ENCODE assay signal across 8 cellular contexts in the genomic region with DNA sequence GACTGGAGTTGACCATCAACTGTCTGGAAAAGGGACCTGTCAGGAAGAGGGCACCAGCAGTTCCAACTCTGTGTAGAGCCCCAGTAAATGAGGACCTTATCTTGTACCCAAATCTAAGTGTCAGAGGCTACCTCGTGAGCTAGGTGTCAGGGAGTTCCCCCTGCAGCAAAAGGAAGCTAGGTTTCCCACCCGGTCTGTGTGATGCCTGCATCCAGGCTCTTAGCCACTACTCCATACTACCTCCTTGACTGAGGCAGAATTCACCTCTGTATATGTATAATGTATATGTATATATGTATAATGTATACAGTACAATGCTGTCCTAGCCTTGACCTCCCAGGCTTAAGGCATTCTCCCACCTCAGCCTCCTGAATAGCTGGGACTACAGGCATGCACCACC. TPM values are rescaled to one million over a fixed set of nuclear protein-coding genes. Genes with fewer than 3 reads are reported as not detected.
DNase-seq lines count a peak whose midpoint lies in the region; ATAC-seq, FAIRE-seq and TF ChIP-seq lines count a peak whose summit lies in the region.

No MANE protein-coding gene starts in this region.

- ATAC-seq in K562: peak; percentile 46
- no peak for ATAC-seq in natural killer cell treated with Interleukin-12 subunit alpha and Interleukin-12 subunit beta and Interleukin-15 and Interleukin-18, amount 100 ng/mL, for 72 hours

- no peaks in the 10 kb centered on the region for H3K36me3 Mint-ChIP-seq in natural killer cell treated with Interleukin-12 subunit alpha and Interleukin-12 subunit beta and Interleukin-15 and Interleukin-18, amount 100 ng/mL, for 72 hours

- peaks cover 9 to 10% of the 10 kb centered on the region in 2 donors for H3K4me1 Mint-ChIP-seq in natural killer cell treated with Interleukin-12 subunit alpha and Interleukin-12 subunit beta and Interleukin-15 and Interleukin-18, amount 100 ng/mL, for 72 hours (ENCODE audit: low read depth in 2 of 2)

- peak overlapping the region in 1 of 2 donors; percentile 89 for H3K27ac Mint-ChIP-seq in natural killer cell treated with Interleukin-12 subunit alpha and Interleukin-12 subunit beta and Interleukin-15 and Interleukin-18, amount 100 ng/mL, for 72 hours

- H3K4me2 ChIP-seq in K562 (ENCODE audit: insufficient read depth, low read length): peak overlapping the region; percentile 64

- H3K27me3 Mint-ChIP-seq in natural killer cell treated with Interleukin-12 subunit alpha and Interleukin-12 subunit beta and Interleukin-15 and Interleukin-18, amount 100 ng/mL, for 72 hours: no peaks in the 10 kb centered on the region

- intact Hi-C loops in K562 (cut with micrococcal nuclease): loop anchor here (1.0 kb wide), 2 partner anchors 86 to 208 kb away; no protein-coding TSS in a partner anchor

- no peaks in the 10 kb centered on the region for H3K36me3 ChIP-seq in BE2C
- H3K36me3 ChIP-seq in HUES6 (ENCODE audit: control insufficient read depth, insufficient read depth, low read length): no peaks in the 10 kb centered on the region
- no peaks in the 10 kb centered on the region for H3K36me3 ChIP-seq in K562 (ENCODE audit: control insufficient read depth, insufficient read depth, low read length)
- H3K36me3 ChIP-seq in tibial nerve: no peaks in the 10 kb centered on the region

- H3K9me1 ChIP-seq in K562 (ENCODE audit: control insufficient read depth, insufficient read depth, low read length): no peaks in the 10 kb centered on the region

- H3K9ac ChIP-seq in HUES6 (ENCODE audit: low read length) (no peak overlapping the region), K562 (ENCODE audit: insufficient read depth in 1 of 2, low read depth in 2 of 2, low read length in 2 of 2) (no peak overlapping the region)

- in situ Hi-C loops in K562 (cut with MboI): no loop called here

- no peaks in the 10 kb centered on the region for H3K27me3 ChIP-seq in BE2C
- peaks cover 12% of the 10 kb centered on the region; the same call in 1 of the 2 replicates for H3K27me3 ChIP-seq in HUES6 (ENCODE audit: control insufficient read depth, insufficient read depth, low read length)
- peaks cover 3 to 4% of the 10 kb centered on the region in 2 experiments; a peak in 1 of 5 replicates for H3K27me3 ChIP-seq in K562 (ENCODE audit: control insufficient read depth in 2 of 2, insufficient read depth in 2 of 2, low read length in 2 of 2)
- H3K27me3 ChIP-seq in tibial nerve: no peaks in the 10 kb centered on the region

- peak overlapping the region; percentile 71; the same call in 1 of the 2 replicates for H2AFZ ChIP-seq in K562 (ENCODE audit: low read depth, low read length)

- H3K9me3 ChIP-seq in BE2C (no peaks in the 10 kb centered on the region), HUES6 (ENCODE audit: control insufficient read depth, insufficient read depth, low read depth, low read length) (no peaks in the 10 kb centered on the region), K562 (replicated peaks; ENCODE audit: control insufficient read depth, insufficient read depth, low read depth, low read length) (no peaks in the 10 kb centered on the region), tibial nerve (no peaks in the 10 kb centered on the region)

- no peak for TF ChIP-seq POLR2A in K562 (conservative IDR thresholded peaks at IDR 0.05)
- no peak for TF ChIP-seq POLR2A in tibial nerve (IDR thresholded peaks at IDR 0.05)
- no peak for TF ChIP-seq POLR2A in GM12891 (IDR thresholded peaks at IDR 0.05; ENCODE audit: low read depth, low read length)

- CTCF ChIA-PET in K562 (lab: Yijun Ruan, JAX; ENCODE audit: low intra/inter-chr PET ratio): interaction anchor here (0.6 to 7.5 kb wide), 5 partner anchors 8 to 208 kb away, joined by 4 to 141 read pairs (median 5); no protein-coding TSS in a partner anchor

- H3K4me1 ChIP-seq in BE2C (no peaks in the 10 kb centered on the region), HUES6 (ENCODE audit: control insufficient read depth, insufficient read depth, low read length) (no peaks in the 10 kb centered on the region), K562 (replicated peaks in 1 of 2; ENCODE audit: control insufficient read depth in 2 of 2, insufficient read depth in 2 of 2, low read length in 2 of 2) (no peaks in the 10 kb centered on the region; a peak in 2 of 5 replicates), tibial nerve (peaks cover 0 to 5% (median 2%) of the 10 kb centered on the region in 4 donors)

- BruUV-seq in K562 (replicated peaks; lab: Mats Ljungman, UMichigan): no TSS peak

- H3K79me2 ChIP-seq in K562 (ENCODE audit: control insufficient read depth, insufficient read depth, low read length): no peaks in the 10 kb centered on the region

- no peak for DNase-seq in BE2C
- DNase-seq in K562 (ENCODE audit: extremely low read depth in 1 of 4, low spot score in 3 of 4): peak in 1 of 4 experiments; percentile 12
- no peak for DNase-seq in natural killer cell treated with Interleukin-12 subunit alpha and Interleukin-12 subunit beta and Interleukin-15 and Interleukin-18, amount 100 ng/mL, for 72 hours (ENCODE audit: low spot score)
- DNase-seq in iPS-NIHi7 (ENCODE audit: extremely low spot score): no peak
- DNase-seq in tibial nerve (ENCODE audit: low spot score in 2 of 2): no peak
- DNase-seq in GM12891 (ENCODE audit: insufficient read length, low spot score): no peak
- DNase-seq in CD1c-positive myeloid dendritic cell (ENCODE audit: extremely low spot score): no peak

- H3K9me3 Mint-ChIP-seq in natural killer cell treated with Interleukin-12 subunit alpha and Interleukin-12 subunit beta and Interleukin-15 and Interleukin-18, amount 100 ng/mL, for 72 hours: no peaks in the 10 kb centered on the region

- H3K4me3 Mint-ChIP-seq in natural killer cell treated with Interleukin-12 subunit alpha and Interleukin-12 subunit beta and Interleukin-15 and Interleukin-18, amount 100 ng/mL, for 72 hours: peak overlapping the region; percentile 51

- WGBS in K562 (ENCODE audit: insufficient coverage, low coverage, missing lambda C conversion rate): 2% methylated on average over 2 of the region's 2 CpGs
- WGBS in tibial nerve, 2 donors: 37 to 45% methylated on average over 2 of the region's 2 CpGs

- no peak for FAIRE-seq in K562 (lab: Jason Lieb, UNC)
- no peak for FAIRE-seq in GM12891 (lab: Jason Lieb, UNC)

- peaks cover 4% of the 10 kb centered on the region; the same call in 1 of the 2 replicates for H4K20me1 ChIP-seq in K562 (replicated peaks; ENCODE audit: control insufficient read depth, insufficient read depth, low read length)

- H3K4me3 ChIP-seq in BE2C (ENCODE audit: low read depth, low read length): peak overlapping the region; percentile 32; the same call in 1 of the 2 replicates
- peak overlapping the region; percentile 28; the same call in 1 of the 2 replicates for H3K4me3 ChIP-seq in HUES6 (ENCODE audit: low read depth, low read length)
- H3K4me3 ChIP-seq in K562: no peak overlapping the region
- peak overlapping the region in 2 of 4 donors; percentile 28 to 34 for H3K4me3 ChIP-seq in tibial nerve

- TF ChIP-seq RAD21 in K562 (CRISPR knock-in tag; conservative IDR thresholded peaks at IDR 0.05 in 1 of 2, IDR thresholded peaks at IDR 0.05 in 1 of 2): no peak

- no peak overlapping the region for H3K27ac ChIP-seq in HUES6 (ENCODE audit: low read depth, low read length)
- no peak overlapping the region for H3K27ac ChIP-seq in K562 (ENCODE audit: extremely low read depth, low read depth, low read length)
- H3K27ac ChIP-seq in tibial nerve: no peak overlapping the region

- POLR2A ChIA-PET in K562 (lab: Yijun Ruan, JAX): interaction anchor here (0.6 to 4.0 kb wide), 12 partner anchors 11 to 606 kb away, joined by 3 to 19 read pairs (median 4); no protein-coding TSS in a partner anchor

- TF ChIP-seq EP300 in K562 (IDR thresholded peaks at IDR 0.05; ENCODE audit: low read length) (no peak), tibial nerve (IDR thresholded peaks at IDR 0.05) (no peak)

- TF ChIP-seq CTCF in BE2C (IDR thresholded peaks at IDR 0.05; ENCODE audit: low read depth, low read length): no peak
- TF ChIP-seq CTCF in K562 (IDR thresholded peaks at IDR 0.05 in 2 of 3, conservative IDR thresholded peaks at IDR 0.05 in 1 of 3; ENCODE audit: insufficient read depth in 2 of 3, low read depth in 1 of 3, low read length in 3 of 3): no peak
- no peak for TF ChIP-seq CTCF in tibial nerve (IDR thresholded peaks at IDR 0.05)

RNA-seq across cellular contexts. Expression of gene LUZP1, which starts 15.5 kb away (rescaled TPM):
- polyA plus RNA-seq in BE2C (2012; ENCODE audit: insufficient read depth, insufficient read length, low read depth): 6.3 TPM
- 14.5 and 31.1 TPM in 2 replicates for total RNA-seq in K562 (2011; cell fraction: chromatin; rRNA removed; ENCODE audit: low replicate concordance)
- total RNA-seq in K562 (2011; cell fraction: nucleolus; rRNA removed): 11.2 and 11.6 TPM in 2 replicates
- total RNA-seq in K562 (2011; cell fraction: nucleoplasm; rRNA removed): 13.5 and 13.8 TPM in 2 replicates
- total RNA-seq in K562 (2014; rRNA removed) (10.2 and 12.4 TPM in 2 replicates), K562 (2014; rRNA removed; fragmentation: Illumina TruSeq; extraction: Trizol) (12.6 and 14.2 TPM in 2 replicates), K562 (2015; rRNA removed; fragmentation: Illumina TruSeq; extraction: Trizol) (13.8 and 15.3 TPM in 2 replicates), K562 (2021) (16.9 and 19.1 TPM in 2 replicates), tibial nerve (10 to 100 TPM; 16.7 to 17.7 (median 17.2) TPM)
- polyA plus RNA-seq in K562 (2011; rRNA removed) (10.0 and 11.2 TPM in 2 replicates), K562 (2014; fragmentation: Illumina TruSeq; extraction: Trizol) (14.2 and 14.7 TPM in 2 replicates), K562 (2014; fragmentation: Nextera tagmentation; extraction: Ambion mirVana) (10 to 100 TPM in 1 of 2 experiments, 1 to 10 TPM in 1; 6.5 to 11.8 TPM), K562 (2014; rRNA removed) (6.8 and 7.7 TPM in 2 replicates)
- 6.0 and 7.6 TPM in 2 replicates for polyA plus RNA-seq in K562 (2011; cell fraction: cytosol; rRNA removed)
- polyA plus RNA-seq in K562 (2011; cell fraction: nucleus; rRNA removed): 14.3 and 16.7 TPM in 2 replicates
- polyA plus RNA-seq in K562 (2012): 8.4 and 9.6 TPM in 2 replicates
- 20.6 and 21.8 TPM in 2 replicates for polyA minus RNA-seq in K562 (2011; rRNA and poly(A)+ RNA removed)
- polyA minus RNA-seq in K562 (2011; cell fraction: cytosol; rRNA and poly(A)+ RNA removed): 11.2 and 12.9 TPM in 2 replicates
- polyA minus RNA-seq in K562 (2011; cell fraction: nucleus; rRNA and poly(A)+ RNA removed): 9.4 and 17.5 TPM in 2 replicates
- total RNA-seq in natural killer cell treated with Interleukin-12 subunit alpha and Interleukin-12 subunit beta and Interleukin-15 and Interleukin-18, amount 100 ng/mL, for 72 hours: 10 to 100 TPM; 42.7 to 43.1 TPM
- 7.9 TPM for polyA plus RNA-seq in GM12891 (2012; ENCODE audit: low read depth, missing spikeins)

RNA-seq across cellular contexts. Expression of gene HTR1D, which starts 33.1 kb away (rescaled TPM):
- not detected for polyA plus RNA-seq in BE2C (2012; ENCODE audit: insufficient read depth, insufficient read length, low read depth)
- total RNA-seq in K562 (2011; cell fraction: chromatin; rRNA removed; ENCODE audit: low replicate concordance): 0.25 TPM in 1 of 2 replicates, not detected in the other
- total RNA-seq in K562 (2011; cell fraction: nucleolus; rRNA removed): 0.17 TPM in 1 of 2 replicates, not detected in the other
- 0.22 and 0.23 TPM in 2 replicates for total RNA-seq in K562 (2011; cell fraction: nucleoplasm; rRNA removed)
- total RNA-seq in K562 (2014; rRNA removed) (not detected in 2 replicates), K562 (2014; rRNA removed; fragmentation: Illumina TruSeq; extraction: Trizol) (not detected in 2 replicates), K562 (2015; rRNA removed; fragmentation: Illumina TruSeq; extraction: Trizol) (not detected in 2 replicates), K562 (2021) (0.04 TPM in 1 of 2 replicates, not detected in the other), tibial nerve (1 to 10 TPM in 1 of 4 donors, under 1 TPM in 2, not detected in 1; 0.30 to 2.4 (median 0.63) TPM)
- polyA plus RNA-seq in K562 (2011; rRNA removed) (0.04 and 0.08 TPM in 2 replicates), K562 (2014; fragmentation: Illumina TruSeq; extraction: Trizol) (0.09 TPM in 1 of 2 replicates, not detected in the other), K562 (2014; fragmentation: Nextera tagmentation; extraction: Ambion mirVana) (under 1 TPM in 1 of 2 experiments, not detected in 1; 0.03 TPM), K562 (2014; rRNA removed) (0.08 and 0.09 TPM in 2 replicates)
- polyA plus RNA-seq in K562 (2011; cell fraction: cytosol; rRNA removed): 0.04 and 0.13 TPM in 2 replicates
- 0.07 and 0.11 TPM in 2 replicates for polyA plus RNA-seq in K562 (2011; cell fraction: nucleus; rRNA removed)
- 0.03 and 0.07 TPM in 2 replicates for polyA plus RNA-seq in K562 (2012)
- polyA minus RNA-seq in K562 (2011; rRNA and poly(A)+ RNA removed): not detected in 2 replicates
- polyA minus RNA-seq in K562 (2011; cell fraction: cytosol; rRNA and poly(A)+ RNA removed): not detected in 2 replicates
- polyA minus RNA-seq in K562 (2011; cell fraction: nucleus; rRNA and poly(A)+ RNA removed): 0.22 TPM in 1 of 2 replicates, not detected in the other
- not detected for total RNA-seq in natural killer cell treated with Interleukin-12 subunit alpha and Interleukin-12 subunit beta and Interleukin-15 and Interleukin-18, amount 100 ng/mL, for 72 hours
- not detected for polyA plus RNA-seq in GM12891 (2012; ENCODE audit: low read depth, missing spikeins)
